1 cellular context compared by ENCODE assay signal in the genomic region with DNA sequence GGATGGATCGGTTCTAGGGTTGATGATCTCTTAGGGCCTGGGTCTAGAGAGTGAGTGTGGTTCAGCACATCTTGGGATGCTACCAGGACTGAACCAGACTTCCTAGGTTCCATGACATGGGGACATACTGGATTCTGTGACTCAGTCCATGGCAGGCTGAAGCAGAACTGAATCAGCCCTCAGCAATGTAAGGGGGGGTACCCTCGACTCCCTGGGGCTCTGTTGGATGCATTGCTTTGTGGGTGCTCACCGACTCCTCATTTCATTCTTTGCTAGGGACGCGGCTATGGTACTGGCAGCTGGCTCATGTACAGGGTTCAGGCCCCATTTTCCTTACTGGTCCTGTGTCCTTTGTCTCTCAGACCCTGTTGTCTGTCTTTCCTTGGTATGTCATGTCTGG.
TF ChIP-seq lines count a peak whose summit lies in the region.

No MANE protein-coding gene starts in this region.

TF ChIP-seq in HepG2, 621 proteins besides CTCF, POLR2A, EP300 and RAD21 (continued from another document):
- TF ChIP-seq ZNF407 (CRISPR knock-in tag; IDR thresholded peaks at IDR 0.05; ENCODE audit: not compliant biosample characterization) (no peak), ZNF543 (CRISPR knock-in tag; IDR thresholded peaks at IDR 0.05) (no peak), NFIB (CRISPR knock-in tag; IDR thresholded peaks at IDR 0.05; ENCODE audit: borderline replicate concordance) (no peak), DZIP1 (CRISPR knock-in tag; IDR thresholded peaks at IDR 0.05) (no peak), TSC22D2 (CRISPR knock-in tag; IDR thresholded peaks at IDR 0.05; ENCODE audit: borderline replicate concordance) (no peak), ZNF747 (CRISPR knock-in tag; IDR thresholded peaks at IDR 0.05; ENCODE audit: borderline replicate concordance) (no peak), ZSCAN5A (CRISPR knock-in tag; IDR thresholded peaks at IDR 0.05; ENCODE audit: borderline replicate concordance) (no peak), ZNF761 (CRISPR knock-in tag; conservative IDR thresholded peaks at IDR 0.05) (no peak), ZNF691 (CRISPR knock-in tag; IDR thresholded peaks at IDR 0.05; ENCODE audit: borderline replicate concordance, low read depth) (no peak), EHMT2 (IDR thresholded peaks at IDR 0.05; ENCODE audit: borderline replicate concordance, low read depth, low read length) (no peak), ZNF83 (CRISPR knock-in tag; IDR thresholded peaks at IDR 0.05; ENCODE audit: borderline replicate concordance) (no peak), PHF20 (CRISPR knock-in tag; IDR thresholded peaks at IDR 0.05) (no peak)
- TF ChIP-seq, protein P1, sequence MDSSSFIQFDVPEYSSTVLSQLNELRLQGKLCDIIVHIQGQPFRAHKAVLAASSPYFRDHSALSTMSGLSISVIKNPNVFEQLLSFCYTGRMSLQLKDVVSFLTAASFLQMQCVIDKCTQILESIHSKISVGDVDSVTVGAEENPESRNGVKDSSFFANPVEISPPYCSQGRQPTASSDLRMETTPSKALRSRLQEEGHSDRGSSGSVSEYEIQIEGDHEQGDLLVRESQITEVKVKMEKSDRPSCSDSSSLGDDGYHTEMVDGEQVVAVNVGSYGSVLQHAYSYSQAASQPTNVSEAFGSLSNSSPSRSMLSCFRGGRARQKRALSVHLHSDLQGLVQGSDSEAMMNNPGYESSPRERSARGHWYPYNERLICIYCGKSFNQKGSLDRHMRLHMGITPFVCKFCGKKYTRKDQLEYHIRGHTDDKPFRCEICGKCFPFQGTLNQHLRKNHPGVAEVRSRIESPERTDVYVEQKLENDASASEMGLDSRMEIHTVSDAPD (CRISPR knock-in tag; IDR thresholded peaks at IDR 0.05) = no peak
